ENCODE assay signal across 8 cellular contexts in genomic region chr1:161153682-161154337, GRCh38. TPM values are rescaled to one million over a fixed set of nuclear protein-coding genes. Genes with fewer than 3 reads are reported as not detected.
DNase-seq lines count a peak whose midpoint lies in the region; ATAC-seq and TF ChIP-seq lines count a peak whose summit lies in the region.

Gene UFC1 (plus strand): TSS chr1:161153978. CDS start chr1:161153998, 20 bp downstream.

- no peaks in the 10 kb centered on the region for H4K20me1 ChIP-seq in OCI-LY3 (ENCODE audit: insufficient read depth, low read length)

- no peak for TF ChIP-seq CTCF in OCI-LY3 (IDR thresholded peaks at IDR 0.05; ENCODE audit: low read depth, low read length)

- H3K9me3 ChIP-seq in OCI-LY3 (ENCODE audit: insufficient read depth, low read length) (no peaks in the 10 kb centered on the region), mononuclear cell (ENCODE audit: low read depth, low read length) (no peaks in the 10 kb centered on the region)

- no peaks in the 10 kb centered on the region for H3K27me3 ChIP-seq in OCI-LY3 (ENCODE audit: low read depth, low read length)
- H3K27me3 ChIP-seq in mononuclear cell (ENCODE audit: insufficient read depth, low read length): no peaks in the 10 kb centered on the region

- H3K4me1 ChIP-seq in OCI-LY3 (ENCODE audit: low read length) (peaks cover 13% of the 10 kb centered on the region), mononuclear cell (ENCODE audit: insufficient read depth, low read length) (peaks cover 20% of the 10 kb centered on the region)

- peak within 1 kb of the TSS; percentile 80 for H3K4me2 ChIP-seq in OCI-LY3 (ENCODE audit: low read length)

- H3K27ac ChIP-seq in OCI-LY3 (ENCODE audit: low read length): peak within 1 kb of the TSS; percentile 90

- H3K79me2 ChIP-seq in OCI-LY3 (ENCODE audit: low read length): peaks cover 17% of the 10 kb centered on the region

- DNase-seq in COLO668 (lab: John Stamatoyannopoulos, UW; ENCODE audit: unreplicated experiment): peak; percentile 86
- DNase-seq in HuH-7.5 (ENCODE audit: low spot score): peak; percentile 76
- DNase-seq in activated CD8-positive, alpha-beta memory T cell treated with anti-CD3 and anti-CD28 coated beads, Interleukin-2, amount 50 U/mL, for 4 hours: peak; percentile 75
- peak; percentile 85 for DNase-seq in epidermal melanocyte (ENCODE audit: insufficient read length, low spot score)
- peak; percentile 50 to 60 for DNase-seq in stimulated activated CD8-positive, alpha-beta memory T cell treated with anti-CD3 and anti-CD28 coated beads, Interleukin-4, amount 100 ng/mL, for 1 hour (ENCODE audit: low read depth in 2 of 2, low spot score in 1 of 2)

- peak; percentile 93 for ATAC-seq in GM21381 (IDR thresholded peaks at IDR 0.05; ENCODE audit: unreplicated experiment)

- H3K36me3 ChIP-seq in OCI-LY3 (replicated peaks; ENCODE audit: low read depth, low read length): peaks cover 5% of the 10 kb centered on the region

- H2AFZ ChIP-seq in OCI-LY3 (ENCODE audit: low read depth, low read length): peak within 1 kb of the TSS; percentile 97

- H3K9ac ChIP-seq in OCI-LY3 (ENCODE audit: low read length): peak within 1 kb of the TSS; percentile 92

- H3K4me3 ChIP-seq in OCI-LY3 (ENCODE audit: low read length) (peak within 1 kb of the TSS; percentile 88), mononuclear cell (ENCODE audit: low read length) (peak within 1 kb of the TSS; percentile 77)

RNA-seq across cellular contexts. Expression of gene UFC1, which starts in this region (rescaled TPM):
- 118 TPM for total RNA-seq in mononuclear cell

Comparison
In these comparisons a context has a peak if more than half of its experiments do, and no peak if none do; other contexts are left out.
1. Peak in every context shown above with its lines: DNase-seq, ATAC-seq, H3K4me3 ChIP-seq and H3K27ac ChIP-seq.